In genomic region chr11:6402561-6402981, GRCh38 we compare ENCODE assay signal across 8 cellular contexts. TPM values are rescaled to one million over a fixed set of nuclear protein-coding genes. Genes with fewer than 3 reads are reported as not detected.
A peak's percentile ranks its signal among the peaks of the same experiment; 100 is the strongest.
DNase-seq lines count a peak whose midpoint lies in the region; ATAC-seq lines count a peak whose summit lies in the region.

No MANE protein-coding gene starts in this region.

- H3K27ac ChIP-seq in caudate nucleus (ENCODE audit: low read depth, low read length) (peak overlapping the region; percentile 9), temporal lobe (ENCODE audit: low read depth, low read length) (peak overlapping the region; percentile 85)

- DNase-seq in T-helper 2 cell (peak in 4 of 5 experiments; percentile 32 to 98 (median 76)), caudate nucleus (lab: John Stamatoyannopoulos, UW) (no peak), DMS153 treated with DMSO at 0.1 percent for 48 hours (lab: John Stamatoyannopoulos, UW; ENCODE audit: unreplicated experiment) (no peak), D341Med (ENCODE audit: low spot score) (no peak), RKO (ENCODE audit: low spot score) (no peak)

- ATAC-seq in GM18907 (IDR thresholded peaks at IDR 0.05; ENCODE audit: unreplicated experiment) (peak; percentile 96), HG03060 (IDR thresholded peaks at IDR 0.05; ENCODE audit: low read depth, unreplicated experiment) (peak; percentile 94)

RNA-seq across cellular contexts. Expression of gene SMPD1, which starts 12.3 kb away (rescaled TPM):
- 12.8 TPM for total RNA-seq in temporal lobe

RNA-seq across cellular contexts. Expression of gene APBB1, which starts 16.3 kb away (rescaled TPM):
- total RNA-seq in temporal lobe, result 202 TPM

RNA-seq across cellular contexts. Expression of gene HPX, which starts 38.2 kb away (rescaled TPM):
- total RNA-seq in temporal lobe, result 1.5 TPM

Comparison
In these comparisons a context has a peak if more than half of its experiments do, and no peak if none do; other contexts are left out.
1. DNase-seq: peak in T-helper 2 cell (4 of 5); none in caudate nucleus (0 of 61), DMS153 treated with DMSO at 0.1 percent for 48 hours (single experiment), D341Med (single experiment) and RKO (single experiment).